25 cellular contexts compared by ENCODE assay signal in genomic region chr18:23667114-23667513, GRCh38. TPM values are rescaled to one million over a fixed set of nuclear protein-coding genes. Genes with fewer than 3 reads are reported as not detected.
"Had no signal": no experiment of that assay in that cellular context is flagged by ENCODE, and none has a peak within 500 bp of the region (broad histone marks: within the 10 kb centered on the region; RNA-seq: fewer than 3 reads in every experiment).

No MANE protein-coding gene starts in this region.

- H3K36me3 ChIP-seq: lower lobe of right lung, right lobe of liver, uterus had no signal

- H3K4me1 ChIP-seq: testis, uterus had no signal

- H3K27me3 ChIP-seq: testis, uterus had no signal

- DNase-seq: activated CD4-positive, alpha-beta T cell treated with anti-CD3 and anti-CD28 coated beads for 4 hours; activated CD4-positive, alpha-beta T cell treated with anti-CD3 and anti-CD28 coated beads, Interleukin-2, amount 50 U/mL, for 48 hours; activated CD4-positive, CD25-positive, alpha-beta regulatory T cell; activated CD8-positive, alpha-beta memory T cell treated with anti-CD3 and anti-CD28 coated beads, Interleukin-2, amount 50 U/mL, for 48 hours; activated naive CD4-positive, alpha-beta T cell treated with Interleukin-2 at 50 U/mL for 16 hours; activated naive CD8-positive, alpha-beta T cell treated with anti-CD3 and anti-CD28 coated beads, Interleukin-2, amount 10 ng/mL, durations not matched to agents 7 days and 5 days; activated T-cell treated with anti-CD3 and anti-CD28 coated beads, Interleukin-2, amount 50 U/mL, for 4 hours; amniotic stem cell; cortex of kidney; foreskin melanocyte; kidney; lower lobe of right lung; mesendoderm; naive B cell; nucleus accumbens; posterior cingulate gyrus; right lobe of liver; stimulated activated CD4-positive, alpha-beta T cell treated with anti-CD3 and anti-CD28 coated beads, Interleukin-1b, Interleukin-23, amount 100 ng/mL, for 48 hours; testis; uterus had no signal

- H3K9me3 ChIP-seq: lower lobe of right lung, right lobe of liver, testis, uterus had no signal

- FAIRE-seq: bronchial epithelial cell, kidney had no signal

- ATAC-seq: activated T-cell treated with anti-CD3 and anti-CD28 coated beads, Interleukin-2, amount 50 U/mL, for 4 hours; lower lobe of right lung; right lobe of liver; stimulated activated effector memory CD8-positive, alpha-beta T cell treated with anti-CD3 and anti-CD28 coated beads, Interleukin-12 subunit alpha, Interleukin-12 subunit beta, amount 100 ng/mL, for 72 hours had no signal

- H3K4me3 ChIP-seq: lower lobe of right lung, right lobe of liver, skin epidermis, testis, uterus had no signal

- H3K27ac ChIP-seq: lower lobe of right lung, right lobe of liver, skin epidermis, testis, uterus had no signal

RNA-seq across cellular contexts. Expression of gene ANKRD29, which starts 4.4 kb away (rescaled TPM):
- total RNA-seq: activated CD8-positive, alpha-beta memory T cell treated with anti-CD3 and anti-CD28 coated beads for 36 hours; activated naive CD8-positive, alpha-beta T cell treated with anti-CD3 and anti-CD28 coated beads, Interleukin-2, amount 10 ng/mL, durations not matched to agents 7 days and 5 days; activated T-cell treated with anti-CD3 and anti-CD28 coated beads, Interleukin-2, amount 50 U/mL, for 4 hours; activated T-helper 2 cell treated with anti-CD3 and anti-CD28 coated beads, Interferon-gamma antibody, Interleukin-2, Interleukin-4, amounts not matched to agents 10 μg/mL and 5 μg/mL and 100 μg/mL, durations not matched to agents 14 hours and 24 hours and 36 hours had no signal

RNA-seq across cellular contexts. Expression of gene LAMA3, which starts 22.1 kb away (rescaled TPM):
- total RNA-seq: activated T-helper 2 cell treated with anti-CD3 and anti-CD28 coated beads, Interferon-gamma antibody, Interleukin-2, Interleukin-4, amounts not matched to agents 10 μg/mL and 5 μg/mL and 100 μg/mL, durations not matched to agents 14 hours and 24 hours and 36 hours had no signal
